29 cellular contexts compared by ENCODE assay signal in genomic region chr4:56148428-56148827, GRCh38.
"Had no signal": no experiment of that assay in that cellular context is flagged by ENCODE, and none has a peak within 500 bp of the region (broad histone marks: within the 10 kb centered on the region; RNA-seq: fewer than 3 reads in every experiment).

No MANE protein-coding gene starts in this region.

- H3K4me1 Mint-ChIP-seq: activated naive CD4-positive, alpha-beta T cell treated with anti-CD3 and anti-CD28 coated beads, Interleukin-2, amount 10 ng/mL, durations not matched to agents 7 days and 5 days; immature natural killer cell had no signal

- H3K36me3 ChIP-seq: brain microvascular endothelial cell, esophagus squamous epithelium, left lung, vagina had no signal

- H3K4me3 Mint-ChIP-seq: activated naive CD4-positive, alpha-beta T cell treated with anti-CD3 and anti-CD28 coated beads, Interleukin-2, amount 10 ng/mL, durations not matched to agents 7 days and 5 days; activated T-cell treated with anti-CD3 and anti-CD28 coated beads, Interleukin-2, amount 50 U/mL, for 72 hours; immature natural killer cell; naive thymus-derived CD4-positive, alpha-beta T cell; neural crest cell had no signal

- H3K4me3 ChIP-seq: esophagus squamous epithelium, hepatocyte, left lung, lung, testis, vagina had no signal

- ATAC-seq: activated T-cell treated with anti-CD3 and anti-CD28 coated beads, Interleukin-2, amount 50 U/mL, for 72 hours; left lung; naive thymus-derived CD4-positive, alpha-beta T cell; sciatic nerve had no signal

- H3K27me3 Mint-ChIP-seq: activated naive CD4-positive, alpha-beta T cell treated with anti-CD3 and anti-CD28 coated beads, Interleukin-2, amount 10 ng/mL, durations not matched to agents 7 days and 5 days; type B pancreatic cell had no signal

- H3K9me3 ChIP-seq: esophagus squamous epithelium, left lung, testis, vagina had no signal

- H3K36me3 Mint-ChIP-seq: activated naive CD4-positive, alpha-beta T cell treated with anti-CD3 and anti-CD28 coated beads, Interleukin-2, amount 10 ng/mL, durations not matched to agents 7 days and 5 days; immature natural killer cell; naive thymus-derived CD4-positive, alpha-beta T cell had no signal

- H2AFZ ChIP-seq: hepatocyte had no signal

- H3K4me2 ChIP-seq: hepatocyte had no signal

- H3K27me3 ChIP-seq: brain microvascular endothelial cell, esophagus squamous epithelium, hepatocyte, left lung, testis, vagina had no signal

- H3K9me3 Mint-ChIP-seq: activated naive CD4-positive, alpha-beta T cell treated with anti-CD3 and anti-CD28 coated beads, Interleukin-2, amount 10 ng/mL, durations not matched to agents 7 days and 5 days; activated T-cell treated with anti-CD3 and anti-CD28 coated beads, Interleukin-2, amount 50 U/mL, for 72 hours; immature natural killer cell; naive thymus-derived CD4-positive, alpha-beta T cell; neural crest cell; type B pancreatic cell had no signal

- H3K27ac ChIP-seq: brain microvascular endothelial cell, esophagus squamous epithelium, hepatocyte, left lung, vagina had no signal

- DNase-seq: activated CD4-positive, alpha-beta T cell treated with anti-CD3 and anti-CD28 coated beads for 4 hours; activated CD4-positive, alpha-beta T cell treated with anti-CD3 and anti-CD28 coated beads, Interleukin-2, amount 50 U/mL, for 48 hours; activated CD4-positive, CD25-positive, alpha-beta regulatory T cell; activated CD8-positive, alpha-beta memory T cell treated with anti-CD3 and anti-CD28 coated beads, Interleukin-2, amount 50 U/mL, for 48 hours; activated effector memory CD4-positive, alpha-beta T cell treated with Interleukin-2 at 50 U/mL for 16 hours; activated naive CD4-positive, alpha-beta T cell treated with anti-CD3 and anti-CD28 coated beads, Interleukin-2, amount 10 ng/mL, durations not matched to agents 7 days and 5 days; activated T-cell treated with anti-CD3 and anti-CD28 coated beads, Interleukin-2, amount 50 U/mL, for 72 hours; aorta; brain microvascular endothelial cell; central memory CD4-positive, alpha-beta T cell; effector memory CD4-positive, alpha-beta T cell; esophagus squamous epithelium; glutamatergic neuron; immature natural killer cell; kidney glomerular epithelial cell; left lung; naive thymus-derived CD4-positive, alpha-beta T cell; occipital lobe; posterior cingulate gyrus; stimulated activated CD4-positive, alpha-beta T cell treated with anti-CD3 and anti-CD28 coated beads, Interleukin-4, amount 100 ng/mL, for 1 hour; stimulated activated naive CD4-positive, alpha-beta T cell; T-helper 9 cell; testis had no signal

- H3K4me1 ChIP-seq: esophagus squamous epithelium, left lung, vagina had no signal
